8 cellular contexts compared by ENCODE assay signal in genomic region chr3:33441322-33441976, GRCh38. TPM values are rescaled to one million over a fixed set of nuclear protein-coding genes. Genes with fewer than 3 reads are reported as not detected.
DNase-seq lines count a peak whose midpoint lies in the region; ATAC-seq and TF ChIP-seq lines count a peak whose summit lies in the region.

No MANE protein-coding gene starts in this region.

- peaks cover 28% of the 10 kb centered on the region for H3K4me1 Mint-ChIP-seq in nephron

- no peaks in the 10 kb centered on the region for H3K36me3 Mint-ChIP-seq in nephron (ENCODE audit: low read depth)

- H2AFZ ChIP-seq in OCI-LY7 (ENCODE audit: low read length): peak overlapping the region; percentile 90

- H3K9me2 ChIP-seq in OCI-LY7 (ENCODE audit: insufficient read depth, low read length): no peaks in the 10 kb centered on the region

- H4K20me1 ChIP-seq in BLaER1: peaks cover 35% of the 10 kb centered on the region
- peaks cover 29% of the 10 kb centered on the region; the same call in 1 of the 2 replicates for H4K20me1 ChIP-seq in OCI-LY7 (ENCODE audit: insufficient read depth, low read length)

- peak overlapping the region; percentile 99 to 100 (median 99) for H3K4me3 Mint-ChIP-seq in nephron

- H3K27ac Mint-ChIP-seq in nephron: peak overlapping the region; percentile 99 to 100 (median 99)

- in situ Hi-C loops in KBM-7 (cut with MboI; ENCODE audit: low pct_unique_long_range_greater_than_20kb, low sequenced_read_pairs): no loop called here

- POLR2A ChIA-PET in OCI-LY7 (lab: Charles Lee): interaction anchor here (0.5 to 1.6 kb wide), 14 partner anchors 11 to 756 kb away, joined by 3 to 12 read pairs (median 3); partner anchors contain the start of gene PDCD6IP

- no peaks in the 10 kb centered on the region for H3K9me3 ChIP-seq in BLaER1
- no peaks in the 10 kb centered on the region for H3K9me3 ChIP-seq in OCI-LY7 (ENCODE audit: low read length)

- H3K27me3 ChIP-seq in BLaER1: no peaks in the 10 kb centered on the region

- H3K79me2 ChIP-seq in OCI-LY7 (ENCODE audit: insufficient read depth, low read depth, low read length): peaks cover 40% of the 10 kb centered on the region

- H3K36me3 ChIP-seq in BLaER1: no peaks in the 10 kb centered on the region
- H3K36me3 ChIP-seq in OCI-LY7 (ENCODE audit: insufficient read depth, low read length): no peaks in the 10 kb centered on the region

- CTCF ChIA-PET in OCI-LY7 (lab: Charles Lee; ENCODE audit: unreplicated experiment): no interaction called here

- no peak for ATAC-seq in GM21390 (IDR thresholded peaks at IDR 0.05; ENCODE audit: unreplicated experiment)

- peak overlapping the region; percentile 95 for H3K4me3 ChIP-seq in BLaER1
- H3K4me3 ChIP-seq in OCI-LY7 (ENCODE audit: low read depth, low read length, poor library complexity, severe bottlenecking): peak overlapping the region; percentile 90
- peak overlapping the region; percentile 84 for H3K4me3 ChIP-seq in epithelial cell of esophagus (ENCODE audit: low read length)

- H3K27ac ChIP-seq in BLaER1 (peak overlapping the region; percentile 90), OCI-LY7 (ENCODE audit: low read depth, low read length, poor library complexity, severe bottlenecking) (peak overlapping the region; percentile 96)

- H3K4me2 ChIP-seq in BLaER1 (peak overlapping the region; percentile 93), OCI-LY7 (ENCODE audit: low read length) (peak overlapping the region; percentile 74)

- no peak for DNase-seq in OCI-LY7 (ENCODE audit: low spot score)
- peak; percentile 13 for DNase-seq in epithelial cell of esophagus (ENCODE audit: low read depth)
- DNase-seq in NCI-H748 (lab: John Stamatoyannopoulos, UW; ENCODE audit: unreplicated experiment): no peak
- no peak for DNase-seq in NCI-H526 treated with DMSO at 0.1 percent for 48 hours (lab: John Stamatoyannopoulos, UW)
- DNase-seq in KBM-7: no peak

- BruUV-seq in OCI-LY7 (replicated peaks; lab: Mats Ljungman, UMichigan): TSS peak; percentile 98

- peak overlapping the region; percentile 90 for H3K9ac ChIP-seq in BLaER1

- TF ChIP-seq CTCF in OCI-LY7 (conservative IDR thresholded peaks at IDR 0.05; ENCODE audit: low read length): no peak
- TF ChIP-seq CTCF in epithelial cell of esophagus (IDR thresholded peaks at IDR 0.05; ENCODE audit: insufficient read depth, low read depth, low read length, missing control alignments): no peak
- TF ChIP-seq CTCF in nephron (IDR thresholded peaks at IDR 0.05; ENCODE audit: unreplicated experiment in 3 of 3): no peak

- H3K4me1 ChIP-seq in BLaER1: peaks cover 35% of the 10 kb centered on the region
- peaks cover 26% of the 10 kb centered on the region for H3K4me1 ChIP-seq in OCI-LY7 (ENCODE audit: insufficient read depth, low read length, poor library complexity, severe bottlenecking)

- H3K9me3 Mint-ChIP-seq in nephron: no peaks in the 10 kb centered on the region

- no peaks in the 10 kb centered on the region for H3K27me3 Mint-ChIP-seq in nephron (ENCODE audit: low read depth)

- intact Hi-C loops in OCI-LY7 (cut with micrococcal nuclease; ENCODE audit: unreplicated experiment): loop anchor here (2.0 kb wide), 2 partner anchors 217 to 275 kb away; no protein-coding TSS in a partner anchor

RNA-seq across cellular contexts. Expression of gene UBP1, which starts 1.2 kb away (rescaled TPM):
- total RNA-seq in OCI-LY7 (2014; rRNA removed; shearing (Covaris generic)): 53.2 and 73.0 TPM in 2 replicates
- total RNA-seq in OCI-LY7 (2022): 83.8 and 94.0 TPM in 2 replicates
